26 cellular contexts compared by ENCODE assay signal in genomic region chr7:24341677-24342076, GRCh38. TPM values are rescaled to one million over a fixed set of nuclear protein-coding genes. Genes with fewer than 3 reads are reported as not detected.
DNase-seq lines count a peak whose midpoint lies in the region; ATAC-seq and TF ChIP-seq lines count a peak whose summit lies in the region.
"Had no signal": no experiment of that assay in that cellular context is flagged by ENCODE, and none has a peak within 500 bp of the region (broad histone marks: within the 10 kb centered on the region; RNA-seq: fewer than 3 reads in every experiment).

No MANE protein-coding gene starts in this region.

- peaks cover 24% of the 10 kb centered on the region for H3K27me3 ChIP-seq in GM23338 (ENCODE audit: insufficient read depth)
- H3K27me3 ChIP-seq in tibial artery, result no peaks in the 10 kb centered on the region
- H3K27me3 ChIP-seq: Peyer's patch had no signal

- H3F3A ChIP-seq in GM23338 (replicated peaks; ENCODE audit: low read depth), result no peaks in the 10 kb centered on the region

- peaks cover 4% of the 10 kb centered on the region for H3K27me3 Mint-ChIP-seq in GM23338 (ENCODE audit: insufficient read depth, low read depth, poor library complexity)
- H3K27me3 Mint-ChIP-seq in activated naive CD8-positive, alpha-beta T cell treated with anti-CD3 and anti-CD28 coated beads for 36 hours, result peaks cover 6% of the 10 kb centered on the region
- peaks cover 21% of the 10 kb centered on the region for H3K27me3 Mint-ChIP-seq in mesothelial cell of epicardium (ENCODE audit: low read depth)

- intact Hi-C loops in tibial artery (cut with DNase I; ENCODE audit: low total_unique reads), result no loop called here

- peaks cover 38% of the 10 kb centered on the region for H3K4me1 ChIP-seq in GM23338 (ENCODE audit: insufficient read depth)
- H3K4me1 ChIP-seq in tibial artery, result no peaks in the 10 kb centered on the region
- H3K4me1 ChIP-seq: Peyer's patch had no signal

- no peak overlapping the region for H3K4me3 Mint-ChIP-seq in GM23338
- H3K4me3 Mint-ChIP-seq in activated naive CD8-positive, alpha-beta T cell treated with anti-CD3 and anti-CD28 coated beads for 36 hours, result no peak overlapping the region
- no peak overlapping the region for H3K4me3 Mint-ChIP-seq in mesothelial cell of epicardium
- H3K4me3 Mint-ChIP-seq: CD8-positive, alpha-beta T cell; T-cell had no signal

- H4K20me1 ChIP-seq in GM23338 (replicated peaks; ENCODE audit: insufficient read depth), result no peaks in the 10 kb centered on the region; the same call in 1 of the 2 replicates

- H3K4me1 Mint-ChIP-seq in GM23338 (peaks cover 28% of the 10 kb centered on the region), mesothelial cell of epicardium (peaks cover 8% of the 10 kb centered on the region)
- no peaks in the 10 kb centered on the region for H3K4me1 Mint-ChIP-seq in activated naive CD8-positive, alpha-beta T cell treated with anti-CD3 and anti-CD28 coated beads for 36 hours
- H3K4me1 Mint-ChIP-seq: T-cell had no signal

- TF ChIP-seq CTCF in GM23338 (conservative IDR thresholded peaks at IDR 0.05; ENCODE audit: low read depth in 2 of 2) (no peak), epithelial cell of esophagus (IDR thresholded peaks at IDR 0.05; ENCODE audit: insufficient read depth, low read depth, low read length, missing control alignments) (no peak), mesothelial cell of epicardium (IDR thresholded peaks at IDR 0.05; ENCODE audit: unreplicated experiment) (no peak), tibial artery (IDR thresholded peaks at IDR 0.05) (no peak)

- H3K4me3 ChIP-seq in GM23338 (no peak overlapping the region), epithelial cell of esophagus (ENCODE audit: low read length) (no peak overlapping the region), tibial artery (no peak overlapping the region)
- H3K4me3 ChIP-seq: K562, Peyer's patch had no signal

- H3K27ac ChIP-seq in GM23338 (ENCODE audit: low read depth), result no peak overlapping the region
- no peak overlapping the region for H3K27ac ChIP-seq in tibial artery
- H3K27ac ChIP-seq: Peyer's patch had no signal

- no peaks in the 10 kb centered on the region for H3K36me3 ChIP-seq in GM23338 (ENCODE audit: insufficient read depth)
- no peaks in the 10 kb centered on the region for H3K36me3 ChIP-seq in tibial artery
- H3K36me3 ChIP-seq: Peyer's patch had no signal

- H3K27ac Mint-ChIP-seq in GM23338 (no peak overlapping the region), mesothelial cell of epicardium (no peak overlapping the region)
- H3K27ac Mint-ChIP-seq in activated naive CD8-positive, alpha-beta T cell treated with anti-CD3 and anti-CD28 coated beads for 36 hours, result no peak overlapping the region
- H3K27ac Mint-ChIP-seq: CD8-positive, alpha-beta T cell; T-cell had no signal

- DNase-seq in EH (ENCODE audit: low read depth) (peak; percentile 2), GM23338 (ENCODE audit: low spot score) (peak; percentile 32), epithelial cell of esophagus (ENCODE audit: low read depth) (peak; percentile 33), medulla oblongata (ENCODE audit: extremely low spot score) (peak; percentile 56), mesothelial cell of epicardium (ENCODE audit: low spot score in 2 of 2, unreplicated experiment in 2 of 2) (no peak), tibial artery (no peak)
- DNase-seq in activated naive CD8-positive, alpha-beta T cell treated with anti-CD3 and anti-CD28 coated beads for 36 hours, result no peak
- DNase-seq: AML-193; Calu3; CD8-positive, alpha-beta T cell; DMS53; EL; MM.1S; NCI-H1048; NCI-H1436; NCI-H187 treated with DMSO at 0.1 percent for 48 hours; NCI-H2107; NCI-H2227 treated with DMSO at 0.1 percent for 48 hours; NCI-H510A; NCI-H774; NK-92 treated with Interleukin-12 subunit alpha and Interleukin-12 subunit beta, amount 100 ng/mL, for 24 hours; Peyer's patch; T-cell had no signal

- 0 out of 2 replicates have a peak, but pooled peaks cover 11% of the 10 kb centered on the region for H3K9me2 ChIP-seq in GM23338 (ENCODE audit: insufficient read depth)

- H3K9me3 ChIP-seq in tibial artery, result no peaks in the 10 kb centered on the region
- H3K9me3 ChIP-seq: Peyer's patch had no signal

- peaks cover 3% of the 10 kb centered on the region; the same call in 1 of the 2 replicates for H3K79me2 ChIP-seq in GM23338 (replicated peaks; ENCODE audit: insufficient read depth)

- H3K4me2 ChIP-seq in GM23338, result 0 out of 2 replicates have a peak overlapping the region, but pooled peaks have one; percentile 12

- no peaks in the 10 kb centered on the region for H3K9me3 Mint-ChIP-seq in GM23338
- no peaks in the 10 kb centered on the region for H3K9me3 Mint-ChIP-seq in activated naive CD8-positive, alpha-beta T cell treated with anti-CD3 and anti-CD28 coated beads for 36 hours
- no peaks in the 10 kb centered on the region for H3K9me3 Mint-ChIP-seq in mesothelial cell of epicardium
- H3K9me3 Mint-ChIP-seq: CD8-positive, alpha-beta T cell; T-cell had no signal

- ATAC-seq in GM23338, result peak; percentile 11
- ATAC-seq: CD8-positive, alpha-beta T cell; HepG2; K562; T-cell had no signal

- H3K36me3 Mint-ChIP-seq in GM23338 (ENCODE audit: low read depth) (no peaks in the 10 kb centered on the region), mesothelial cell of epicardium (no peaks in the 10 kb centered on the region)
- no peaks in the 10 kb centered on the region for H3K36me3 Mint-ChIP-seq in activated naive CD8-positive, alpha-beta T cell treated with anti-CD3 and anti-CD28 coated beads for 36 hours
- H3K36me3 Mint-ChIP-seq: CD8-positive, alpha-beta T cell; T-cell had no signal

- H2AFZ ChIP-seq in GM23338, result no peak overlapping the region

TF ChIP-seq in GM23338, 12 proteins besides CTCF, POLR2A, EP300 and RAD21:
- TF ChIP-seq EZH2 (IDR thresholded peaks at IDR 0.05; ENCODE audit: low read depth, unreplicated experiment) (no peak), CREB1 (CRISPR knock-in tag; IDR thresholded peaks at IDR 0.05; ENCODE audit: low read depth) (no peak)
- TF ChIP-seq, protein P1, sequence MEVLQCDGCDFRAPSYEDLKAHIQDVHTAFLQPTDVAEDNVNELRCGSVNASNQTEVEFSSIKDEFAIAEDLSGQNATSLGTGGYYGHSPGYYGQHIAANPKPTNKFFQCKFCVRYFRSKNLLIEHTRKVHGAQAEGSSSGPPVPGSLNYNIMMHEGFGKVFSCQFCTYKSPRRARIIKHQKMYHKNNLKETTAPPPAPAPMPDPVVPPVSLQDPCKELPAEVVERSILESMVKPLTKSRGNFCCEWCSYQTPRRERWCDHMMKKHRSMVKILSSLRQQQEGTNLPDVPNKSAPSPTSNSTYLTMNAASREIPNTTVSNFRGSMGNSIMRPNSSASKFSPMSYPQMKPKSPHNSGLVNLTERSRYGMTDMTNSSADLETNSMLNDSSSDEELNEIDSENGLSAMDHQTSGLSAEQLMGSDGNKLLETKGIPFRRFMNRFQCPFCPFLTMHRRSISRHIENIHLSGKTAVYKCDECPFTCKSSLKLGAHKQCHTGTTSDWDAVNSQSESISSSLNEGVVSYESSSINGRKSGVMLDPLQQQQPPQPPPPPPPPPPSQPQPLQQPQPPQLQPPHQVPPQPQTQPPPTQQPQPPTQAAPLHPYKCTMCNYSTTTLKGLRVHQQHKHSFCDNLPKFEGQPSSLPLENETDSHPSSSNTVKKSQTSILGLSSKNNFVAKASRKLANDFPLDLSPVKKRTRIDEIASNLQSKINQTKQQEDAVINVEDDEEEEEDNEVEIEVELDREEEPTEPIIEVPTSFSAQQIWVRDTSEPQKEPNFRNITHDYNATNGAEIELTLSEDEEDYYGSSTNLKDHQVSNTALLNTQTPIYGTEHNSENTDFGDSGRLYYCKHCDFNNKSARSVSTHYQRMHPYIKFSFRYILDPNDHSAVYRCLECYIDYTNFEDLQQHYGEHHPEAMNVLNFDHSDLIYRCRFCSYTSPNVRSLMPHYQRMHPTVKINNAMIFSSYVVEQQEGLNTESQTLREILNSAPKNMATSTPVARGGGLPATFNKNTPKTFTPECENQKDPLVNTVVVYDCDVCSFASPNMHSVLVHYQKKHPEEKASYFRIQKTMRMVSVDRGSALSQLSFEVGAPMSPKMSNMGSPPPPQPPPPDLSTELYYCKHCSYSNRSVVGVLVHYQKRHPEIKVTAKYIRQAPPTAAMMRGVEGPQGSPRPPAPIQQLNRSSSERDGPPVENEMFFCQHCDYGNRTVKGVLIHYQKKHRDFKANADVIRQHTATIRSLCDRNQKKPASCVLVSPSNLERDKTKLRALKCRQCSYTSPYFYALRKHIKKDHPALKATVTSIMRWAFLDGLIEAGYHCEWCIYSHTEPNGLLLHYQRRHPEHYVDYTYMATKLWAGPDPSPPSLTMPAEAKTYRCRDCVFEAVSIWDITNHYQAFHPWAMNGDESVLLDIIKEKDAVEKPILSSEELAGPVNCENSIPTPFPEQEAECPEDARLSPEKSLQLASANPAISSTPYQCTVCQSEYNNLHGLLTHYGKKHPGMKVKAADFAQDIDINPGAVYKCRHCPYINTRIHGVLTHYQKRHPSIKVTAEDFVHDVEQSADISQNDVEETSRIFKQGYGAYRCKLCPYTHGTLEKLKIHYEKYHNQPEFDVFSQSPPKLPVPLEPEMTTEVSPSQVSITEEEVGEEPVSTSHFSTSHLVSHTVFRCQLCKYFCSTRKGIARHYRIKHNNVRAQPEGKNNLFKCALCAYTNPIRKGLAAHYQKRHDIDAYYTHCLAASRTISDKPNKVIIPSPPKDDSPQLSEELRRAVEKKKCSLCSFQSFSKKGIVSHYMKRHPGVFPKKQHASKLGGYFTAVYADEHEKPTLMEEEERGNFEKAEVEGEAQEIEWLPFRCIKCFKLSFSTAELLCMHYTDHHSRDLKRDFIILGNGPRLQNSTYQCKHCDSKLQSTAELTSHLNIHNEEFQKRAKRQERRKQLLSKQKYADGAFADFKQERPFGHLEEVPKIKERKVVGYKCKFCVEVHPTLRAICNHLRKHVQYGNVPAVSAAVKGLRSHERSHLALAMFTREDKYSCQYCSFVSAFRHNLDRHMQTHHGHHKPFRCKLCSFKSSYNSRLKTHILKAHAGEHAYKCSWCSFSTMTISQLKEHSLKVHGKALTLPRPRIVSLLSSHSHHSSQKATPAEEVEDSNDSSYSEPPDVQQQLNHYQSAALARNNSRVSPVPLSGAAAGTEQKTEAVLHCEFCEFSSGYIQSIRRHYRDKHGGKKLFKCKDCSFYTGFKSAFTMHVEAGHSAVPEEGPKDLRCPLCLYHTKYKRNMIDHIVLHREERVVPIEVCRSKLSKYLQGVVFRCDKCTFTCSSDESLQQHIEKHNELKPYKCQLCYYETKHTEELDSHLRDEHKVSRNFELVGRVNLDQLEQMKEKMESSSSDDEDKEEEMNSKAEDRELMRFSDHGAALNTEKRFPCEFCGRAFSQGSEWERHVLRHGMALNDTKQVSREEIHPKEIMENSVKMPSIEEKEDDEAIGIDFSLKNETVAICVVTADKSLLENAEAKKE (CRISPR knock-in tag; IDR thresholded peaks at IDR 0.05), result 0 out of 2 replicates have a peak, but pooled peaks have one; percentile 10

RNA-seq across cellular contexts. Expression of gene NPY, which starts 57.7 kb away (rescaled TPM):
- total RNA-seq in GM23338 (2014; rRNA removed; shearing (Covaris generic)), result 3.1 TPM in 1 of 2 replicates, not detected in the other
- polyA plus RNA-seq in GM23338 (2016; fragmentation: Nextera tagmentation; extraction: Ambion mirVana), result 4.8 and 7.0 TPM in 2 replicates
- total RNA-seq in activated naive CD8-positive, alpha-beta T cell treated with anti-CD3 and anti-CD28 coated beads for 36 hours, result not detected
- not detected in 3 replicates for total RNA-seq in mesothelial cell of epicardium
- total RNA-seq: Calu3; CD8-positive, alpha-beta T cell; HepG2; K562; LHCN-M2; T-cell had no signal
- polyA plus RNA-seq: HepG2, K562 had no signal

Comparison
In these comparisons a context has a peak if more than half of its experiments do, and no peak if none do; other contexts are left out.
1. DNase-seq: peak in EH (single experiment), GM23338 (single experiment), epithelial cell of esophagus (single experiment) and medulla oblongata (single experiment); none in activated naive CD8-positive, alpha-beta T cell treated with anti-CD3 and anti-CD28 coated beads for 36 hours (single experiment), mesothelial cell of epicardium (0 of 2) and tibial artery (0 of 2).